29 cellular contexts compared by ENCODE assay signal in genomic region chr11:130712480-130712879, GRCh38.
"Had no signal": no experiment of that assay in that cellular context is flagged by ENCODE, and none has a peak within 500 bp of the region (broad histone marks: within the 10 kb centered on the region; RNA-seq: fewer than 3 reads in every experiment).

No MANE protein-coding gene starts in this region.

- H3K36me3 ChIP-seq: ascending aorta, breast epithelium, cardiac muscle cell, colonic mucosa, gastrocnemius medialis, heart left ventricle had no signal

- H3K27ac Mint-ChIP-seq: activated CD4-positive, alpha-beta memory T cell treated with anti-CD3 and anti-CD28 coated beads for 36 hours; activated CD4-positive, alpha-beta T cell treated with anti-CD3 and anti-CD28 coated beads for 36 hours; activated CD4-positive, alpha-beta T cell treated with anti-CD3 and anti-CD28 coated beads, Interleukin-2, amount 10 ng/mL, durations not matched to agents 24 days and 14 days; activated naive CD4-positive, alpha-beta T cell treated with anti-CD3 and anti-CD28 coated beads, Interleukin-2, amount 50 U/mL, for 24 hours; activated naive CD8-positive, alpha-beta T cell treated with anti-CD3 and anti-CD28 coated beads for 36 hours; activated naive CD8-positive, alpha-beta T cell treated with anti-CD3 and anti-CD28 coated beads, Interleukin-2, amount 50 U/mL, for 24 hours; activated T-cell treated with anti-CD3 and anti-CD28 coated beads, Interleukin-2, amount 50 U/mL, for 24 hours; activated T-cell treated with anti-CD3 and anti-CD28 coated beads, Interleukin-2, amount 50 U/mL, for 72 hours; brain; endodermal cell had no signal

- ATAC-seq: activated CD4-positive, alpha-beta T cell treated with anti-CD3 and anti-CD28 coated beads for 36 hours; activated naive CD8-positive, alpha-beta T cell treated with anti-CD3 and anti-CD28 coated beads, Interleukin-2, amount 50 U/mL, for 24 hours; activated T-cell treated with anti-CD3 and anti-CD28 coated beads, Interleukin-2, amount 50 U/mL, for 72 hours; esophagus mucosa; foreskin keratinocyte; gastrocnemius medialis; heart left ventricle had no signal

- H3K27me3 Mint-ChIP-seq: activated CD4-positive, alpha-beta T cell treated with anti-CD3 and anti-CD28 coated beads, Interleukin-2, amount 10 ng/mL, durations not matched to agents 24 days and 14 days; activated naive CD8-positive, alpha-beta T cell treated with anti-CD3 and anti-CD28 coated beads for 36 hours had no signal

- H3K4me3 Mint-ChIP-seq: activated CD4-positive, alpha-beta memory T cell treated with anti-CD3 and anti-CD28 coated beads for 36 hours; activated CD4-positive, alpha-beta T cell treated with anti-CD3 and anti-CD28 coated beads for 36 hours; activated CD4-positive, alpha-beta T cell treated with anti-CD3 and anti-CD28 coated beads, Interleukin-2, amount 10 ng/mL, durations not matched to agents 24 days and 14 days; activated naive CD4-positive, alpha-beta T cell treated with anti-CD3 and anti-CD28 coated beads, Interleukin-2, amount 50 U/mL, for 24 hours; activated naive CD8-positive, alpha-beta T cell treated with anti-CD3 and anti-CD28 coated beads for 36 hours; activated naive CD8-positive, alpha-beta T cell treated with anti-CD3 and anti-CD28 coated beads, Interleukin-2, amount 50 U/mL, for 24 hours; activated T-cell treated with anti-CD3 and anti-CD28 coated beads, Interleukin-2, amount 50 U/mL, for 24 hours; activated T-cell treated with anti-CD3 and anti-CD28 coated beads, Interleukin-2, amount 50 U/mL, for 72 hours; brain; endodermal cell had no signal

- H3K4me1 Mint-ChIP-seq: activated CD4-positive, alpha-beta T cell treated with anti-CD3 and anti-CD28 coated beads for 36 hours; activated CD4-positive, alpha-beta T cell treated with anti-CD3 and anti-CD28 coated beads, Interleukin-2, amount 10 ng/mL, durations not matched to agents 24 days and 14 days; activated naive CD4-positive, alpha-beta T cell treated with anti-CD3 and anti-CD28 coated beads, Interleukin-2, amount 50 U/mL, for 24 hours; activated naive CD8-positive, alpha-beta T cell treated with anti-CD3 and anti-CD28 coated beads for 36 hours; activated naive CD8-positive, alpha-beta T cell treated with anti-CD3 and anti-CD28 coated beads, Interleukin-2, amount 50 U/mL, for 24 hours; endodermal cell had no signal

- H3K27ac ChIP-seq: ascending aorta, breast epithelium, cardiac muscle cell, colonic mucosa, foreskin keratinocyte, gastrocnemius medialis, heart left ventricle had no signal

- H3K36me3 Mint-ChIP-seq: activated CD4-positive, alpha-beta memory T cell treated with anti-CD3 and anti-CD28 coated beads for 36 hours; activated naive CD4-positive, alpha-beta T cell treated with anti-CD3 and anti-CD28 coated beads, Interleukin-2, amount 50 U/mL, for 24 hours; activated naive CD8-positive, alpha-beta T cell treated with anti-CD3 and anti-CD28 coated beads for 36 hours; brain had no signal

- H3K9me3 ChIP-seq: ascending aorta, breast epithelium, colonic mucosa, gastrocnemius medialis had no signal

- H3K27me3 ChIP-seq: ascending aorta, breast epithelium, cardiac muscle cell, colonic mucosa, gastrocnemius medialis, heart left ventricle had no signal

- H3K9me3 Mint-ChIP-seq: activated CD4-positive, alpha-beta memory T cell treated with anti-CD3 and anti-CD28 coated beads for 36 hours; activated CD4-positive, alpha-beta T cell treated with anti-CD3 and anti-CD28 coated beads, Interleukin-2, amount 10 ng/mL, durations not matched to agents 24 days and 14 days; activated naive CD4-positive, alpha-beta T cell treated with anti-CD3 and anti-CD28 coated beads, Interleukin-2, amount 50 U/mL, for 24 hours; activated naive CD8-positive, alpha-beta T cell treated with anti-CD3 and anti-CD28 coated beads for 36 hours; activated naive CD8-positive, alpha-beta T cell treated with anti-CD3 and anti-CD28 coated beads, Interleukin-2, amount 50 U/mL, for 24 hours; activated T-cell treated with anti-CD3 and anti-CD28 coated beads, Interleukin-2, amount 50 U/mL, for 24 hours; activated T-cell treated with anti-CD3 and anti-CD28 coated beads, Interleukin-2, amount 50 U/mL, for 72 hours; endodermal cell had no signal

- H3K4me1 ChIP-seq: ascending aorta, breast epithelium, colonic mucosa, foreskin keratinocyte, gastrocnemius medialis, heart left ventricle had no signal

- DNase-seq: activated CD4-positive, alpha-beta memory T cell treated with anti-CD3 and anti-CD28 coated beads for 36 hours; activated CD4-positive, alpha-beta T cell treated with anti-CD3 and anti-CD28 coated beads for 36 hours; activated CD4-positive, alpha-beta T cell treated with anti-CD3 and anti-CD28 coated beads, Interleukin-2, amount 10 ng/mL, durations not matched to agents 24 days and 14 days; activated CD4-positive, CD25-positive, alpha-beta regulatory T cell; activated CD4-positive, CD25-positive, alpha-beta regulatory T cell treated with anti-CD3 and anti-CD28 coated beads, Interleukin-2, amount 50 U/mL, for 72 hours; activated CD8-positive, alpha-beta memory T cell treated with anti-CD3 and anti-CD28 coated beads, Interleukin-2, amount 50 U/mL, for 48 hours; activated gamma-delta T cell; activated naive CD4-positive, alpha-beta T cell; activated naive CD8-positive, alpha-beta T cell treated with anti-CD3 and anti-CD28 coated beads for 36 hours; activated naive CD8-positive, alpha-beta T cell treated with anti-CD3 and anti-CD28 coated beads, Interleukin-2, amount 50 U/mL, for 24 hours; activated T-cell treated with anti-CD3 and anti-CD28 coated beads for 4 hours; activated T-cell treated with anti-CD3 and anti-CD28 coated beads, Interleukin-2, amount 50 U/mL, for 24 hours; activated T-cell treated with anti-CD3 and anti-CD28 coated beads, Interleukin-2, amount 50 U/mL, for 72 hours; central memory CD4-positive, alpha-beta T cell; cerebellar nuclear complex; colonic mucosa; effector CD8-positive, alpha-beta T cell; endodermal cell; foreskin keratinocyte; gastrocnemius medialis; glutamatergic neuron; heart left ventricle; T-helper 2 cell had no signal

- H3K4me3 ChIP-seq: ascending aorta, breast epithelium, cardiac muscle cell, colonic mucosa, gastrocnemius medialis, heart left ventricle had no signal
